14 cellular contexts compared by ENCODE assay signal in the genomic region with DNA sequence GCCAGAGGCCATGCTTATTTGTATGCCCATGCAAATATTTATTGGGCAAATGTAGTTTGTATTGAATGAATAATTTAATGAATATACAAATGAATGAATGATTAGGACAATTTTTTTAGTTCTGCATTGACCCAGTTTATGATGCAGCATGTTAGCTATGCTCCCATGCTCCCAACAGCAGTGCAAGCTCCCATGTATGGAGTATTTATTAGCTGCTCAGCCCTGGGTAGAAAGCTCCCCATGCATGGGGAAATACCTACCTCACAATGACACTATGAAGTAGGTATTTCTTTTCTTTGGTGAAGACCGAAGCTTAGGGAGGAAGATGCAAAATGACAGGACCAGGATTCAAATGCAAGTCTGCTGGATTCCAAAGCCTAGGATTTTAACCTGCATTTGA.
DNase-seq lines count a peak whose midpoint lies in the region; ATAC-seq and TF ChIP-seq lines count a peak whose summit lies in the region.
"Had no signal": no experiment of that assay in that cellular context is flagged by ENCODE, and none has a peak within 500 bp of the region (broad histone marks: within the 10 kb centered on the region; RNA-seq: fewer than 3 reads in every experiment).

No MANE protein-coding gene starts in this region.

- TF ChIP-seq CTCF in fibroblast of mammary gland (conservative IDR thresholded peaks at IDR 0.05; ENCODE audit: control insufficient read depth, insufficient read depth, low read depth, low read length): no peak
- TF ChIP-seq CTCF in parathyroid adenoma (IDR thresholded peaks at IDR 0.05): no peak

- intact Hi-C loops in activated T-helper 1 cell treated with anti-CD3 and anti-CD28 coated beads, Interleukin-12 subunit alpha, Interleukin-12 subunit beta, Interleukin-2, Interleukin-4 antibody, amounts not matched to agents 30 ng/mL and 10 ng/mL and 1 ng/mL, durations not matched to agents 14 hours and 24 hours and 36 hours (cut with micrococcal nuclease): no loop called here

- H3K27ac ChIP-seq in parathyroid adenoma: no peak overlapping the region
- H3K27ac ChIP-seq: A549 had no signal

- H2AFZ ChIP-seq in parathyroid adenoma: peak overlapping the region; percentile 19

- no peak overlapping the region for H3K4me2 ChIP-seq in parathyroid adenoma (ENCODE audit: low read length)
- H3K4me2 ChIP-seq: A549 had no signal

- no peaks in the 10 kb centered on the region for H3K27me3 Mint-ChIP-seq in activated T-helper 1 cell treated with anti-CD3 and anti-CD28 coated beads, Interleukin-12 subunit alpha, Interleukin-12 subunit beta, Interleukin-2, Interleukin-4 antibody, amounts not matched to agents 30 ng/mL and 10 ng/mL and 1 ng/mL, durations not matched to agents 14 hours and 24 hours and 36 hours (ENCODE audit: insufficient read depth)

- H3K79me2 ChIP-seq in parathyroid adenoma: no peaks in the 10 kb centered on the region

- no peak overlapping the region for H3K9ac ChIP-seq in NT2/D1 (ENCODE audit: insufficient read length, low read depth)
- H3K9ac ChIP-seq in parathyroid adenoma: no peak overlapping the region

- no peak overlapping the region for H3K27ac Mint-ChIP-seq in activated T-helper 1 cell treated with anti-CD3 and anti-CD28 coated beads, Interleukin-12 subunit alpha, Interleukin-12 subunit beta, Interleukin-2, Interleukin-4 antibody, amounts not matched to agents 30 ng/mL and 10 ng/mL and 1 ng/mL, durations not matched to agents 14 hours and 24 hours and 36 hours

- no peaks in the 10 kb centered on the region for H3K4me1 Mint-ChIP-seq in activated T-helper 1 cell treated with anti-CD3 and anti-CD28 coated beads, Interleukin-12 subunit alpha, Interleukin-12 subunit beta, Interleukin-2, Interleukin-4 antibody, amounts not matched to agents 30 ng/mL and 10 ng/mL and 1 ng/mL, durations not matched to agents 14 hours and 24 hours and 36 hours (ENCODE audit: low read depth)

- no peak overlapping the region for H3K4me3 ChIP-seq in NT2/D1 (ENCODE audit: insufficient read length, low read depth)
- H3K4me3 ChIP-seq in fibroblast of mammary gland (ENCODE audit: control insufficient read depth, low read depth, low read length): no peak overlapping the region
- no peak overlapping the region for H3K4me3 ChIP-seq in parathyroid adenoma (ENCODE audit: low read depth, low read length)
- H3K4me3 ChIP-seq: A549 had no signal

- DNase-seq in EH (ENCODE audit: low read depth): peak; percentile 53
- DNase-seq in NT2/D1 (ENCODE audit: low read depth, low spot score): peak; percentile 13
- peak; percentile 27 for DNase-seq in fibroblast of mammary gland (ENCODE audit: low read depth)
- no peak for DNase-seq in activated gamma-delta T cell treated with Interleukin-2 at 50 U/mL for 16 hours
- DNase-seq in activated T-helper 1 cell treated with anti-CD3 and anti-CD28 coated beads, Interleukin-12 subunit alpha, Interleukin-12 subunit beta, Interleukin-2, Interleukin-4 antibody, amounts not matched to agents 30 ng/mL and 10 ng/mL and 1 ng/mL, durations not matched to agents 14 hours and 24 hours and 36 hours (ENCODE audit: low spot score): no peak
- DNase-seq: COR-L47, MV-4-11, NCI-H1417 treated with DMSO at 0.1 percent for 48 hours, NCI-H1930, NCI-H748 treated with DMSO at 0.1 percent for 48 hours, PC-3 had no signal

- ATAC-seq in HG03045 (IDR thresholded peaks at IDR 0.05; ENCODE audit: unreplicated experiment): no peak
- ATAC-seq: A549, PC-3 had no signal

- H3K36me3 ChIP-seq in NT2/D1 (ENCODE audit: insufficient read depth, insufficient read length, low read length): no peaks in the 10 kb centered on the region
- no peaks in the 10 kb centered on the region for H3K36me3 ChIP-seq in parathyroid adenoma (ENCODE audit: control insufficient read depth, insufficient read depth, low read length)

- H3K4me1 ChIP-seq in NT2/D1 (ENCODE audit: insufficient read depth, insufficient read length) (no peaks in the 10 kb centered on the region), parathyroid adenoma (peaks cover 11% of the 10 kb centered on the region)
- H3K4me1 ChIP-seq: A549 had no signal

- peaks cover 7% of the 10 kb centered on the region for H3K9me3 Mint-ChIP-seq in activated T-helper 1 cell treated with anti-CD3 and anti-CD28 coated beads, Interleukin-12 subunit alpha, Interleukin-12 subunit beta, Interleukin-2, Interleukin-4 antibody, amounts not matched to agents 30 ng/mL and 10 ng/mL and 1 ng/mL, durations not matched to agents 14 hours and 24 hours and 36 hours

- no peak overlapping the region for H3K4me3 Mint-ChIP-seq in activated T-helper 1 cell treated with anti-CD3 and anti-CD28 coated beads, Interleukin-12 subunit alpha, Interleukin-12 subunit beta, Interleukin-2, Interleukin-4 antibody, amounts not matched to agents 30 ng/mL and 10 ng/mL and 1 ng/mL, durations not matched to agents 14 hours and 24 hours and 36 hours

- no peaks in the 10 kb centered on the region for H3K27me3 ChIP-seq in NT2/D1 (ENCODE audit: insufficient read depth, insufficient read length)
- no peaks in the 10 kb centered on the region for H3K27me3 ChIP-seq in parathyroid adenoma (ENCODE audit: control insufficient read depth, insufficient read depth, low read length)

- no peaks in the 10 kb centered on the region for H3K36me3 Mint-ChIP-seq in activated T-helper 1 cell treated with anti-CD3 and anti-CD28 coated beads, Interleukin-12 subunit alpha, Interleukin-12 subunit beta, Interleukin-2, Interleukin-4 antibody, amounts not matched to agents 30 ng/mL and 10 ng/mL and 1 ng/mL, durations not matched to agents 14 hours and 24 hours and 36 hours (ENCODE audit: low read depth)

- peaks cover 13% of the 10 kb centered on the region for H3K9me3 ChIP-seq in NT2/D1 (ENCODE audit: insufficient read depth, low read length)
- no peaks in the 10 kb centered on the region for H3K9me3 ChIP-seq in parathyroid adenoma (ENCODE audit: control insufficient read depth, low read length)

Comparison
In these comparisons a context has a peak if more than half of its experiments do, and no peak if none do; other contexts are left out.
1. DNase-seq: peak in EH (single experiment), NT2/D1 (single experiment) and fibroblast of mammary gland (single experiment); none in activated gamma-delta T cell treated with Interleukin-2 at 50 U/mL for 16 hours (single experiment) and activated T-helper 1 cell treated with anti-CD3 and anti-CD28 coated beads, Interleukin-12 subunit alpha, Interleukin-12 subunit beta, Interleukin-2, Interleukin-4 antibody, amounts not matched to agents 30 ng/mL and 10 ng/mL and 1 ng/mL, durations not matched to agents 14 hours and 24 hours and 36 hours (single experiment).